In genomic region chr10:73840403-73841301, GRCh38 we compare ENCODE assay signal across 1 cellular context.
TF ChIP-seq lines count a peak whose summit lies in the region.

No MANE protein-coding gene starts in this region.

TF ChIP-seq in WTC11, 78 proteins besides CTCF, POLR2A, EP300 and RAD21 (continued from another document):
- TF ChIP-seq ZBTB21 (CRISPR knock-in tag; IDR thresholded peaks at IDR 0.05; ENCODE audit: borderline replicate concordance) (no peak), GABPB1 (CRISPR knock-in tag; IDR thresholded peaks at IDR 0.05) (peak; percentile 75)
